ENCODE assay signal across 17 cellular contexts in genomic region chr21:45863751-45864150, GRCh38.
DNase-seq lines count a peak whose midpoint lies in the region; ATAC-seq, FAIRE-seq and TF ChIP-seq lines count a peak whose summit lies in the region.
"Had no signal": no experiment of that assay in that cellular context is flagged by ENCODE, and none has a peak within 500 bp of the region (broad histone marks: within the 10 kb centered on the region; RNA-seq: fewer than 3 reads in every experiment).

No MANE protein-coding gene starts in this region.

- no peak overlapping the region for H3K4me2 ChIP-seq in K562 (ENCODE audit: insufficient read depth, low read length)
- no peak overlapping the region for H3K4me2 ChIP-seq in neuronal stem cell (ENCODE audit: insufficient read depth, low read length, poor library complexity, severe bottlenecking)

- H3K4me1 ChIP-seq in heart left ventricle = no peaks in the 10 kb centered on the region
- H3K4me1 ChIP-seq in K562 (replicated peaks in 1 of 2; ENCODE audit: control insufficient read depth in 2 of 2, insufficient read depth in 2 of 2, low read length in 2 of 2) = peaks cover 0 to 4% of the 10 kb centered on the region in 2 experiments; a peak in 1 of 5 replicates
- peaks cover 0 to 6% of the 10 kb centered on the region in 2 donors for H3K4me1 ChIP-seq in neuronal stem cell (ENCODE audit: control insufficient read depth in 2 of 2, insufficient read depth in 1 of 2, low read depth in 1 of 2, low read length in 2 of 2)
- H3K4me1 ChIP-seq in spleen = peaks cover 0 to 21% (median 0%) of the 10 kb centered on the region in 6 donors

- H3K27me3 ChIP-seq in heart left ventricle (peaks cover 0 to 3% (median 0%) of the 10 kb centered on the region in 9 donors), K562 (ENCODE audit: control insufficient read depth in 2 of 2, insufficient read depth in 2 of 2, low read length in 2 of 2) (peaks cover 79 to 88% of the 10 kb centered on the region in 2 experiments), neuronal stem cell (ENCODE audit: control insufficient read depth in 3 of 3, insufficient read depth in 3 of 3, low read depth in 1 of 3, low read length in 3 of 3) (peaks cover 0 to 15% (median 0%) of the 10 kb centered on the region in 3 experiments), spleen (replicated peaks in 1 of 7) (no peaks in the 10 kb centered on the region)

- H3K4me3 ChIP-seq in heart left ventricle (no peak overlapping the region), K562 (no peak overlapping the region), neuronal stem cell (ENCODE audit: low read length in 2 of 2) (no peak overlapping the region), spleen (no peak overlapping the region)

- H4K8ac ChIP-seq in neuronal stem cell (ENCODE audit: low read depth, low read length) = no peak overlapping the region

- no peak for TF ChIP-seq RAD21 in K562 (CRISPR knock-in tag; conservative IDR thresholded peaks at IDR 0.05 in 1 of 2, IDR thresholded peaks at IDR 0.05 in 1 of 2)

- H2BK120ac ChIP-seq in neuronal stem cell (ENCODE audit: low read depth, low read length) = no peak overlapping the region

- no peak for FAIRE-seq in K562 (lab: Jason Lieb, UNC)
- no peak for FAIRE-seq in D721Med (lab: Jason Lieb, UNC)
- FAIRE-seq: G401.6, GM12891, H54 had no signal

- no peak overlapping the region for H3K9ac ChIP-seq in K562 (ENCODE audit: insufficient read depth in 1 of 2, low read depth in 2 of 2, low read length in 2 of 2)
- no peak overlapping the region for H3K9ac ChIP-seq in neuronal stem cell (ENCODE audit: low read depth, low read length, poor library complexity)

- H3K27ac ChIP-seq in heart left ventricle (no peak overlapping the region), K562 (ENCODE audit: extremely low read depth, low read depth, low read length) (no peak overlapping the region), neuronal stem cell (replicated peaks; ENCODE audit: low read length) (no peak overlapping the region), spleen (no peak overlapping the region)

- H3K9me3 ChIP-seq in heart left ventricle = no peaks in the 10 kb centered on the region
- no peaks in the 10 kb centered on the region for H3K9me3 ChIP-seq in K562 (replicated peaks; ENCODE audit: control insufficient read depth, insufficient read depth, low read depth, low read length)
- H3K9me3 ChIP-seq in neuronal stem cell (replicated peaks in 1 of 2; ENCODE audit: control insufficient read depth in 2 of 2, insufficient read depth in 1 of 2, low read depth in 1 of 2, low read length in 2 of 2) = no peaks in the 10 kb centered on the region
- no peaks in the 10 kb centered on the region for H3K9me3 ChIP-seq in spleen

- CTCF ChIA-PET in K562 (lab: Yijun Ruan, JAX; ENCODE audit: low intra/inter-chr PET ratio) = no interaction called here

- peak overlapping the region; percentile 9 for H3K23ac ChIP-seq in neuronal stem cell (ENCODE audit: low read depth, low read length, poor library complexity)

- peak; percentile 51 for DNase-seq in cardiac septum (ENCODE audit: low spot score)
- no peak for DNase-seq in heart left ventricle
- no peak for DNase-seq in K562 (ENCODE audit: extremely low read depth in 1 of 4, low spot score in 3 of 4)
- no peak for DNase-seq in neuronal stem cell (ENCODE audit: low spot score)
- peak; percentile 47 for DNase-seq in spleen
- DNase-seq in D721Med (ENCODE audit: insufficient read length, low spot score) = no peak
- DNase-seq in GM19238 (ENCODE audit: insufficient read length, low spot score) = no peak
- DNase-seq: ACHN; C1 segment of cervical spinal cord; Calu3; CD4-positive, alpha-beta T cell; DMS79 treated with DMSO at 0.1 percent for 48 hours had no signal

- peak overlapping the region; percentile 56 for H3K14ac ChIP-seq in neuronal stem cell (ENCODE audit: low read length)

- ATAC-seq in heart left ventricle (no peak), K562 (no peak), GM21576 (IDR thresholded peaks at IDR 0.05; ENCODE audit: unreplicated experiment) (no peak)
- ATAC-seq: HCT116 had no signal

- no peaks in the 10 kb centered on the region for H3K9me1 ChIP-seq in K562 (ENCODE audit: control insufficient read depth, insufficient read depth, low read length)

- no peak overlapping the region for H2AK5ac ChIP-seq in neuronal stem cell (ENCODE audit: low read depth, low read length)

- no peak overlapping the region for H2AFZ ChIP-seq in K562 (ENCODE audit: low read depth, low read length)
- no peak overlapping the region for H2AFZ ChIP-seq in neuronal stem cell (ENCODE audit: low read length)

- 87 to 91% (median 90%) methylated on average over 19 of the region's 19 CpGs for WGBS in heart left ventricle, 4 donors
- 1% methylated on average over 19 of the region's 19 CpGs for WGBS in K562 (ENCODE audit: insufficient coverage, low coverage, missing lambda C conversion rate)
- no CpG with 5 or more reads among the region's 19 CpGs for WGBS in neuronal stem cell (ENCODE audit: extremely low coverage in 2 of 2, insufficient read length in 2 of 2, insufficient replicate concordance in 1 of 2), 2 donors
- 87 to 93% (median 93%) methylated on average over 19 of the region's 19 CpGs for WGBS in spleen, 5 donors

- no peak overlapping the region for H2BK12ac ChIP-seq in neuronal stem cell (ENCODE audit: low read length)

- no peaks in the 10 kb centered on the region for H3K79me2 ChIP-seq in K562 (ENCODE audit: control insufficient read depth, insufficient read depth, low read length)

- no peak overlapping the region for H3K4ac ChIP-seq in neuronal stem cell (ENCODE audit: low read length)

- TF ChIP-seq POLR2A in heart left ventricle (IDR thresholded peaks at IDR 0.05) (no peak), K562 (conservative IDR thresholded peaks at IDR 0.05) (no peak), spleen (IDR thresholded peaks at IDR 0.05) (no peak)

- no peaks in the 10 kb centered on the region for H3K79me1 ChIP-seq in neuronal stem cell (ENCODE audit: low read depth, low read length)

- in situ Hi-C loops in K562 (cut with MboI) = no loop called here

- TF ChIP-seq EP300 in K562 (IDR thresholded peaks at IDR 0.05; ENCODE audit: low read length) = no peak

- no TSS peak for BruUV-seq in K562 (replicated peaks; lab: Mats Ljungman, UMichigan)

- H4K91ac ChIP-seq in neuronal stem cell (ENCODE audit: low read depth, low read length, poor library complexity) = no peak overlapping the region

- H2BK15ac ChIP-seq in neuronal stem cell (ENCODE audit: low read length) = no peak overlapping the region

- H4K20me1 ChIP-seq in K562 (replicated peaks; ENCODE audit: control insufficient read depth, insufficient read depth, low read length) = peaks cover 17% of the 10 kb centered on the region

- intact Hi-C loops in cardiac septum (cut with DNase I) (no loop called here), heart left ventricle (cut with DNase I) (no loop called here), K562 (cut with micrococcal nuclease) (no loop called here), spleen (cut with DNase I; ENCODE audit: low total_unique reads) (no loop called here)

- H3K36me3 ChIP-seq in heart left ventricle = no peaks in the 10 kb centered on the region
- no peaks in the 10 kb centered on the region for H3K36me3 ChIP-seq in K562 (ENCODE audit: control insufficient read depth, insufficient read depth, low read length)
- no peaks in the 10 kb centered on the region for H3K36me3 ChIP-seq in neuronal stem cell (replicated peaks in 1 of 2; ENCODE audit: control insufficient read depth in 2 of 2, insufficient read depth in 2 of 2, low read length in 2 of 2)
- H3K36me3 ChIP-seq in spleen = peaks cover 0 to 7% (median 0%) of the 10 kb centered on the region in 6 donors

- POLR2A ChIA-PET in K562 (lab: Yijun Ruan, JAX) = interaction anchor here (0.6 to 1.5 kb wide), 2 partner anchors 9 to 826 kb away, joined by 3 to 8 read pairs; no protein-coding TSS in a partner anchor

- no peak for TF ChIP-seq CTCF in heart left ventricle (IDR thresholded peaks at IDR 0.05)
- TF ChIP-seq CTCF in K562 (IDR thresholded peaks at IDR 0.05 in 2 of 3, conservative IDR thresholded peaks at IDR 0.05 in 1 of 3; ENCODE audit: insufficient read depth in 2 of 3, low read depth in 1 of 3, low read length in 3 of 3) = no peak
- no peak for TF ChIP-seq CTCF in spleen (IDR thresholded peaks at IDR 0.05 in 8 of 11, conservative IDR thresholded peaks at IDR 0.05 in 3 of 11)
- TF ChIP-seq CTCF in D721Med (IDR thresholded peaks at IDR 0.05; ENCODE audit: insufficient read depth, missing control alignments) = no peak

- H2BK5ac ChIP-seq in neuronal stem cell (ENCODE audit: low read length) = no peak overlapping the region

- no peak overlapping the region for H3K18ac ChIP-seq in neuronal stem cell (ENCODE audit: low read length)

TF ChIP-seq in K562, 482 proteins besides CTCF, POLR2A, EP300 and RAD21:
- TF ChIP-seq EZH2 (IDR thresholded peaks at IDR 0.05; ENCODE audit: borderline replicate concordance, low read depth, low read length) (peak; percentile 82; the same call in 1 of the 2 replicates), ZFPM2 (CRISPR knock-in tag; IDR thresholded peaks at IDR 0.05) (no peak)

Comparison
In these comparisons a context has a peak if more than half of its experiments do, and no peak if none do; other contexts are left out.
1. DNase-seq: peak in cardiac septum (single experiment) and spleen (single experiment); none in heart left ventricle (0 of 5), K562 (0 of 4), neuronal stem cell (single experiment), D721Med (single experiment) and GM19238 (single experiment).